21 cellular contexts compared by ENCODE assay signal in the genomic region with DNA sequence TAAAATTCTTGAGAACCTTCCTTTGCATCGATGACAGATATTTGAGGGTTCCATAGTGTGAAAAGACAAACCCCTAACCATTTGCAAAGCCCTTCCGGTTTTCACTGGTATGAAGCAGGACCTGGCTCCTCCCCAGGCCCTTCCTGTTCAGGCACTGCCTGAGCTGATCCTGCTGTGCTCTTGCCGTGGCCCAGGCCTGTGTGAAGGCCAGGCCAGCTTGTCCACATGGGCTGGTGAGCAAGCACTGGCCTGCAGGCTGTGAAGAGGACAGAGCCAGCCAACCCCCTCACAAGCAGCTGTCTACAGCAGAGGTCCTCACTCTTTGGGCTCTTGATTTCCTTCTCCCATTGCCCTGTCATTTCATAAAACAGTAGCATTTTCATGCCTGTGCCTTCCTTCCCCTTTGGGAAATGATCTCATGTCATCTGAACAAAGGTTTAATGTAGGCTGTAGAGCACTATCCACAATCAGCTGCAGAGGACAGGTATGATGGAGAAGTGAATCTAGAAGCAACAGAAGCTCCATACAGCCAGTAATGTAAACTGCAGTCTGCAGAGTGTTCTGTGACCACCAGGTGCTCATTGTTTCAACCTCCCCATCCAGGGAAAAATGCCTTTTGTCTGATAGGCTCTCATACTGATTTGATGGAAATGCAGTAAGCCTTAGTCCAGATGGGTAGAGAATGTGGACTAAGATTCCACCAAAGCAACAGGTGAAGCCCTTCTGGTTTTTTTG. TPM values are rescaled to one million over a fixed set of nuclear protein-coding genes. Genes with fewer than 3 reads are reported as not detected.
A peak's percentile ranks its signal among the peaks of the same experiment; 100 is the strongest.
DNase-seq lines count a peak whose midpoint lies in the region; ATAC-seq and TF ChIP-seq lines count a peak whose summit lies in the region.
"Had no signal": no experiment of that assay in that cellular context is flagged by ENCODE, and none has a peak within 500 bp of the region (broad histone marks: within the 10 kb centered on the region; RNA-seq: fewer than 3 reads in every experiment).

No MANE protein-coding gene starts in this region.

- H3K9me3 ChIP-seq in CD4-positive, alpha-beta T cell (ENCODE audit: control insufficient read depth, low read length), result no peaks in the 10 kb centered on the region
- H3K9me3 ChIP-seq in HCT116 (ENCODE audit: control insufficient read depth in 1 of 2, insufficient read depth in 1 of 2, low read depth in 1 of 2, low read length in 2 of 2) (no peaks in the 10 kb centered on the region), right lobe of liver (no peaks in the 10 kb centered on the region), SK-N-SH (no peaks in the 10 kb centered on the region)
- H3K9me3 ChIP-seq: left lung, Peyer's patch had no signal

- ATAC-seq in CD4-positive, alpha-beta T cell (ENCODE audit: poor library complexity), result no peak
- ATAC-seq in HCT116 (peak; percentile 41; the same call in 1 of the 2 replicates), right lobe of liver (peak; percentile 30 to 66 (median 48))
- ATAC-seq: activated CD4-positive, alpha-beta T cell treated with anti-CD3 and anti-CD28 coated beads for 36 hours; left lung had no signal

- CTCF ChIA-PET in CD4-positive, alpha-beta T cell (lab: Charles Lee), result no interaction called here
- CTCF ChIA-PET in HCT116 (lab: Charles Lee) (no interaction called here), SK-N-SH (lab: Yijun Ruan, JAX) (interaction anchor here (0.7 to 4.6 kb wide), 3 partner anchors 50 to 360 kb away, joined by 3 to 18 read pairs (median 3); no protein-coding TSS in a partner anchor)

- H3K79me2 ChIP-seq in HCT116 (ENCODE audit: insufficient read depth, low read length) (no peaks in the 10 kb centered on the region), SK-N-SH (ENCODE audit: insufficient read depth) (no peaks in the 10 kb centered on the region)

- H3K36me3 Mint-ChIP-seq in CD4-positive, alpha-beta T cell (ENCODE audit: low read depth), result peaks cover 60% of the 10 kb centered on the region

- 66% methylated on average over 2 of the region's 3 CpGs for WGBS in right lobe of liver (ENCODE audit: insufficient coverage, low coverage, low lambda C conversion rate, missing lambda C conversion rate)
- WGBS in SK-N-SH (ENCODE audit: low lambda C conversion rate), result 72% methylated on average over 3 of the region's 3 CpGs

- no peak for TF ChIP-seq CTCF in CD4-positive, alpha-beta T cell (IDR thresholded peaks at IDR 0.05)
- TF ChIP-seq CTCF in HCT116 (IDR thresholded peaks at IDR 0.05 in 2 of 3, conservative IDR thresholded peaks at IDR 0.05 in 1 of 3; ENCODE audit: borderline replicate concordance in 1 of 3, insufficient read depth in 1 of 3, low read depth in 2 of 3, low read length in 2 of 3) (no peak; a peak in 1 of 6 replicates), right lobe of liver (IDR thresholded peaks at IDR 0.05) (no peak), SK-N-SH (IDR thresholded peaks at IDR 0.05) (no peak)

- no peak overlapping the region for H2AFZ ChIP-seq in HCT116 (ENCODE audit: low read depth, low read length, poor library complexity, severe bottlenecking)
- no peak overlapping the region for H2AFZ ChIP-seq in SK-N-SH (ENCODE audit: low read depth)

- H3K4me2 ChIP-seq in HCT116 (ENCODE audit: low read length), result no peak overlapping the region
- no peak overlapping the region for H3K4me2 ChIP-seq in SK-N-SH

- no peaks in the 10 kb centered on the region for H3K27me3 Mint-ChIP-seq in CD4-positive, alpha-beta T cell

- no peak overlapping the region for H3K27ac ChIP-seq in CD4-positive, alpha-beta T cell (ENCODE audit: low read depth, low read length)
- H3K27ac ChIP-seq in HCT116 (ENCODE audit: low read depth, low read length) (no peak overlapping the region), right lobe of liver (no peak overlapping the region), SK-N-SH (ENCODE audit: low read depth in 2 of 2, low read length in 1 of 2) (no peak overlapping the region)
- H3K27ac ChIP-seq: left lung, Peyer's patch had no signal

- H4K20me1 ChIP-seq in HCT116 (ENCODE audit: insufficient read depth) (no peaks in the 10 kb centered on the region), SK-N-SH (ENCODE audit: insufficient read depth) (no peaks in the 10 kb centered on the region)

- H3K9me2 ChIP-seq in HCT116 (ENCODE audit: insufficient read depth) (no peaks in the 10 kb centered on the region), SK-N-SH (no peaks in the 10 kb centered on the region)

- RAD21 ChIA-PET in HCT116 (lab: Charles Lee; ENCODE audit: low non-redundant PET in 1 of 2, low total read pairs in 2 of 2, uncharacterized antibody in 2 of 2, unreplicated experiment in 2 of 2), result no interaction called here

- H3K4me3 Mint-ChIP-seq in CD4-positive, alpha-beta T cell, result no peak overlapping the region
- H3K4me3 Mint-ChIP-seq: activated CD4-positive, alpha-beta T cell treated with anti-CD3 and anti-CD28 coated beads for 36 hours had no signal

- TF ChIP-seq RAD21 in HCT116 (IDR thresholded peaks at IDR 0.05; ENCODE audit: low read depth) (no peak), SK-N-SH (IDR thresholded peaks at IDR 0.05; ENCODE audit: low read length) (no peak)

- TF ChIP-seq EP300 in SK-N-SH (IDR thresholded peaks at IDR 0.05; ENCODE audit: borderline replicate concordance in 1 of 2, low read depth in 1 of 2, low read length in 1 of 2), result no peak

- TF ChIP-seq POLR2A in HCT116 (IDR thresholded peaks at IDR 0.05; ENCODE audit: borderline replicate concordance, extremely low read depth, insufficient read depth, insufficient read length), result no peak
- no peak for TF ChIP-seq POLR2A in right lobe of liver (IDR thresholded peaks at IDR 0.05)

- no peak for DNase-seq in CD4-positive, alpha-beta T cell
- DNase-seq in HCT116 (ENCODE audit: low read depth, low spot score) (no peak), dermis blood vessel endothelial cell (peak; percentile 52), right lobe of liver (no peak), SK-N-SH (no peak), NCI-H187 (lab: John Stamatoyannopoulos, UW) (no peak), NCI-H2227 treated with DMSO at 0.1 percent for 48 hours (lab: John Stamatoyannopoulos, UW) (no peak), NCI-H510A treated with DMSO at 0.1 percent for 48 hours (lab: John Stamatoyannopoulos, UW) (no peak)
- DNase-seq: activated CD4-positive, alpha-beta T cell treated with anti-CD3 and anti-CD28 coated beads for 36 hours; activated gamma-delta T cell treated with Interleukin-2 at 50 U/mL for 16 hours; cortex of kidney; EL; erythroblast; Kasumi-1; left lung; NCI-H1092; NCI-H2171; NCI-H774; Peyer's patch; small intestine; stimulated activated CD4-positive, alpha-beta T cell treated with anti-CD3 and anti-CD28 coated beads, Interleukin-4, amount 100 ng/mL, for 24 hours had no signal

- no peaks in the 10 kb centered on the region for H3K9me3 Mint-ChIP-seq in CD4-positive, alpha-beta T cell

- H3K36me3 ChIP-seq in HCT116 (ENCODE audit: control insufficient read depth in 1 of 2, insufficient read depth in 2 of 2, low read length in 2 of 2), result peaks cover 33 to 34% of the 10 kb centered on the region in 2 experiments
- H3K36me3 ChIP-seq in right lobe of liver, result peaks cover 0 to 49% (median 32%) of the 10 kb centered on the region in 4 donors
- peaks cover 38 to 50% of the 10 kb centered on the region in 2 experiments for H3K36me3 ChIP-seq in SK-N-SH (replicated peaks in 1 of 2; ENCODE audit: control insufficient read depth in 1 of 2, insufficient read depth in 2 of 2, low read length in 1 of 2)

- H3F3A ChIP-seq in SK-N-SH (replicated peaks; ENCODE audit: insufficient read depth), result peaks cover 11% of the 10 kb centered on the region

- H3K4me3 ChIP-seq in HCT116 (replicated peaks in 1 of 2; ENCODE audit: low read depth in 1 of 2, low read length in 2 of 2) (no peak overlapping the region), right lobe of liver (no peak overlapping the region), SK-N-SH (ENCODE audit: low read depth in 2 of 2, low read length in 1 of 2) (no peak overlapping the region)
- H3K4me3 ChIP-seq: left lung, Peyer's patch had no signal

- H3K4me1 ChIP-seq in HCT116 (ENCODE audit: control insufficient read depth in 1 of 2, insufficient read depth in 2 of 2, low read length in 2 of 2) (no peaks in the 10 kb centered on the region), right lobe of liver (no peaks in the 10 kb centered on the region), SK-N-SH (ENCODE audit: control insufficient read depth in 1 of 2, insufficient read depth in 2 of 2, low read depth in 1 of 2, low read length in 1 of 2) (peaks cover 0 to 4% of the 10 kb centered on the region in 2 experiments; a peak in 1 of 4 replicates)
- H3K4me1 ChIP-seq: left lung, Peyer's patch had no signal

- POLR2A ChIA-PET in CD4-positive, alpha-beta T cell (lab: Charles Lee), result interaction anchor here (1.1 kb wide), 1 partner anchor 83 kb away, joined by 3 read pairs; no protein-coding TSS in a partner anchor
- POLR2A ChIA-PET in HCT116 (lab: Charles Lee) (no interaction called here), SK-N-SH (lab: Yijun Ruan, JAX) (no interaction called here)

- H3K4me1 Mint-ChIP-seq in CD4-positive, alpha-beta T cell (ENCODE audit: low read depth), result no peaks in the 10 kb centered on the region
- H3K4me1 Mint-ChIP-seq: activated CD4-positive, alpha-beta T cell treated with anti-CD3 and anti-CD28 coated beads for 36 hours had no signal

- H3K27ac Mint-ChIP-seq in CD4-positive, alpha-beta T cell, result peak overlapping the region; percentile 57
- H3K27ac Mint-ChIP-seq: activated CD4-positive, alpha-beta T cell treated with anti-CD3 and anti-CD28 coated beads for 36 hours had no signal

- intact Hi-C loops in CD4-positive, alpha-beta T cell (cut with DNase I, micrococcal nuclease), result no loop called here
- intact Hi-C loops in HCT116 (cut with micrococcal nuclease), result no loop called here
- intact Hi-C loops in right lobe of liver (cut with DNase I), result no loop called here

- no peak overlapping the region for H3K9ac ChIP-seq in HCT116 (ENCODE audit: low read length)
- no peak overlapping the region for H3K9ac ChIP-seq in SK-N-SH

- H3K27me3 ChIP-seq in CD4-positive, alpha-beta T cell (ENCODE audit: control insufficient read depth, insufficient read depth, low read length), result no peaks in the 10 kb centered on the region
- H3K27me3 ChIP-seq in HCT116 (ENCODE audit: insufficient read depth, low read length), result no peaks in the 10 kb centered on the region
- H3K27me3 ChIP-seq in right lobe of liver, result no peaks in the 10 kb centered on the region
- H3K27me3 ChIP-seq in SK-N-SH (ENCODE audit: insufficient read depth), result peaks cover 5% of the 10 kb centered on the region; the same call in 1 of the 2 replicates
- H3K27me3 ChIP-seq: left lung, Peyer's patch had no signal

- BruUV-seq in HCT116 (replicated peaks; lab: Mats Ljungman, UMichigan), result no TSS peak

RNA-seq across cellular contexts. Expression of a gene that starts 19.8 kb away (rescaled TPM):
- total RNA-seq in CD4-positive, alpha-beta T cell, result 10 to 100 TPM; 36.7 to 38.2 TPM
- total RNA-seq in HCT116 (2021; ENCODE audit: unreplicated experiment), result 36.7 TPM
- polyA plus RNA-seq in HCT116 (2012), result 5.9 and 9.1 TPM in 2 replicates
- total RNA-seq in dermis blood vessel endothelial cell, result 17.4 and 18.9 TPM in 2 replicates
- total RNA-seq in right lobe of liver, result 10 to 100 TPM; 10.4 to 14.3 (median 12.8) TPM
- polyA plus RNA-seq in SK-N-SH (2012; rRNA removed), result 8.7 and 9.2 TPM in 2 replicates
- 10.5 and 17.7 TPM in 2 replicates for polyA plus RNA-seq in SK-N-SH (2012; cell fraction: cytosol; rRNA removed)
- 7.6 and 12.6 TPM in 2 replicates for polyA plus RNA-seq in SK-N-SH (2012; cell fraction: nucleus; rRNA removed)

RNA-seq across cellular contexts. Expression of a gene that starts 20.2 kb away (rescaled TPM):
- total RNA-seq in CD4-positive, alpha-beta T cell, result 1 to 10 TPM; 4.3 to 8.0 TPM
- 9.0 TPM for total RNA-seq in HCT116 (2021; ENCODE audit: unreplicated experiment)
- polyA plus RNA-seq in HCT116 (2012), result 4.2 and 4.5 TPM in 2 replicates
- 9.7 and 14.0 TPM in 2 replicates for total RNA-seq in dermis blood vessel endothelial cell
- total RNA-seq in right lobe of liver, result 10 to 100 TPM; 15.5 to 37.8 (median 23.1) TPM
- polyA plus RNA-seq in SK-N-SH (2012; rRNA removed), result 6.2 and 7.5 TPM in 2 replicates
- 6.8 and 7.2 TPM in 2 replicates for polyA plus RNA-seq in SK-N-SH (2012; cell fraction: cytosol; rRNA removed)
- polyA plus RNA-seq in SK-N-SH (2012; cell fraction: nucleus; rRNA removed), result 14.3 and 16.1 TPM in 2 replicates
